In the genomic region with DNA sequence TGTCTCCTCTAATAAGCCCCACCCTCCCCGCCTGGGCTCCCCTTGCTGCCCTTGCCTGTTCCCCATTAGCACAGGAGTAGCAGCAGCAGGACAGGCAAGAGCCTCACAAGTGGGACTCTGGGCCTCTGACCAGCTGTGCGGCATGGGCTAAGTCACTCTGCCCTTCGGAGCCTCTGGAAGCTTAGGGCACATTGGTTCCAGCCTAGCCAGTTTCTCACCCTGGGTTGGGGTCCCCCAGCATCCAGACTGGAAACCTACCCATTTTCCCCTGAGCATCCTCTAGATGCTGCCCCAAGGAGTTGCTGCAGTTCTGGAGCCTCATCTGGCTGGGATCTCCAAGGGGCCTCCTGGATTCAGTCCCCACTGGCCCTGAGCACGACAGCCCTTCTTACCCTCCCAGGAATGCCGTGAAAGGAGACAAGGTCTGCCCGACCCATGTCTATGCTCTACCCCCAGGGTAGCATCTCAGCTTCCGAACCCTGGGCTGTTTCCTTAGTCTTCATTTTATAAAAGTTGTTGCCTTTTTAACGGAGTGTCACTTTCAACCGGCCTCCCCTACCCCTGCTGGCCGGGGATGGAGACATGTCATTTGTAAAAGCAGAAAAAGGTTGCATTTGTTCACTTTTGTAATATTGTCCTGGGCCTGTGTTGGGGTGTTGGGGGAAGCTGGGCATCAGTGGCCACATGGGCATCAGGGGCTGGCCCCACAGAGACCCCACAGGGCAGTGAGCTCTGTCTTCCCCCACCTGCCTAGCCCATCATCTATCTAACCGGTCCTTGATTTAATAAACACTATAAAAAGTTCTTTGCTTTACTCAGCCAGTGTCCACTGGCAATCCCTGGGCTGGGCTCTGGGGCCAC, we compare ENCODE assay signal across 2 cellular contexts.
TF ChIP-seq lines count a peak whose summit lies in the region.

No MANE protein-coding gene starts in this region.

TF ChIP-seq in liver, 16 proteins besides CTCF, POLR2A, EP300 and RAD21:
- TF ChIP-seq, protein P1, sequence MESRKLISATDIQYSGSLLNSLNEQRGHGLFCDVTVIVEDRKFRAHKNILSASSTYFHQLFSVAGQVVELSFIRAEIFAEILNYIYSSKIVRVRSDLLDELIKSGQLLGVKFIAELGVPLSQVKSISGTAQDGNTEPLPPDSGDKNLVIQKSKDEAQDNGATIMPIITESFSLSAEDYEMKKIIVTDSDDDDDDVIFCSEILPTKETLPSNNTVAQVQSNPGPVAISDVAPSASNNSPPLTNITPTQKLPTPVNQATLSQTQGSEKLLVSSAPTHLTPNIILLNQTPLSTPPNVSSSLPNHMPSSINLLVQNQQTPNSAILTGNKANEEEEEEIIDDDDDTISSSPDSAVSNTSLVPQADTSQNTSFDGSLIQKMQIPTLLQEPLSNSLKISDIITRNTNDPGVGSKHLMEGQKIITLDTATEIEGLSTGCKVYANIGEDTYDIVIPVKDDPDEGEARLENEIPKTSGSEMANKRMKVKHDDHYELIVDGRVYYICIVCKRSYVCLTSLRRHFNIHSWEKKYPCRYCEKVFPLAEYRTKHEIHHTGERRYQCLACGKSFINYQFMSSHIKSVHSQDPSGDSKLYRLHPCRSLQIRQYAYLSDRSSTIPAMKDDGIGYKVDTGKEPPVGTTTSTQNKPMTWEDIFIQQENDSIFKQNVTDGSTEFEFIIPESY (IDR thresholded peaks at IDR 0.05) = peak; percentile 12
- no peak for TF ChIP-seq GABPA (IDR thresholded peaks at IDR 0.05 in 1 of 2, conservative IDR thresholded peaks at IDR 0.05 in 1 of 2)
TF ChIP-seq in liver: peak in this region for 1.

TF ChIP-seq in HepG2, 621 proteins besides CTCF, POLR2A, EP300 and RAD21:
- TF ChIP-seq, protein P2, sequence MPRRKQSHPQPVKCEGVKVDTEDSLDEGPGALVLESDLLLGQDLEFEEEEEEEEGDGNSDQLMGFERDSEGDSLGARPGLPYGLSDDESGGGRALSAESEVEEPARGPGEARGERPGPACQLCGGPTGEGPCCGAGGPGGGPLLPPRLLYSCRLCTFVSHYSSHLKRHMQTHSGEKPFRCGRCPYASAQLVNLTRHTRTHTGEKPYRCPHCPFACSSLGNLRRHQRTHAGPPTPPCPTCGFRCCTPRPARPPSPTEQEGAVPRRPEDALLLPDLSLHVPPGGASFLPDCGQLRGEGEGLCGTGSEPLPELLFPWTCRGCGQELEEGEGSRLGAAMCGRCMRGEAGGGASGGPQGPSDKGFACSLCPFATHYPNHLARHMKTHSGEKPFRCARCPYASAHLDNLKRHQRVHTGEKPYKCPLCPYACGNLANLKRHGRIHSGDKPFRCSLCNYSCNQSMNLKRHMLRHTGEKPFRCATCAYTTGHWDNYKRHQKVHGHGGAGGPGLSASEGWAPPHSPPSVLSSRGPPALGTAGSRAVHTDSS (CRISPR knock-in tag; conservative IDR thresholded peaks at IDR 0.05) = no peak
- TF ChIP-seq MLXIP (CRISPR knock-in tag; IDR thresholded peaks at IDR 0.05; ENCODE audit: borderline replicate concordance) (no peak), KLF9 (CRISPR knock-in tag; IDR thresholded peaks at IDR 0.05; ENCODE audit: low read depth) (no peak), RELA (CRISPR knock-in tag; IDR thresholded peaks at IDR 0.05) (no peak), MIER3 (CRISPR knock-in tag; IDR thresholded peaks at IDR 0.05; ENCODE audit: borderline replicate concordance) (no peak), KAT2B (IDR thresholded peaks at IDR 0.05; ENCODE audit: borderline replicate concordance, low read depth, low read length) (no peak), ZNF232 (CRISPR knock-in tag; IDR thresholded peaks at IDR 0.05; ENCODE audit: borderline replicate concordance) (no peak), MAFG (CRISPR knock-in tag; IDR thresholded peaks at IDR 0.05) (no peak), ZNF780A (CRISPR knock-in tag; IDR thresholded peaks at IDR 0.05) (no peak), ZFP90 (CRISPR knock-in tag; IDR thresholded peaks at IDR 0.05; ENCODE audit: borderline replicate concordance) (no peak), FOXC1 (CRISPR knock-in tag; IDR thresholded peaks at IDR 0.05; ENCODE audit: borderline replicate concordance) (no peak), ZBTB7B (CRISPR knock-in tag; IDR thresholded peaks at IDR 0.05) (no peak), CBX2 (IDR thresholded peaks at IDR 0.05; ENCODE audit: low read depth, low read length) (no peak), CBX2 (CRISPR knock-in tag; IDR thresholded peaks at IDR 0.05; ENCODE audit: low read depth) (no peak), MTF1 (CRISPR knock-in tag; IDR thresholded peaks at IDR 0.05) (no peak), ZNF609 (CRISPR knock-in tag; IDR thresholded peaks at IDR 0.05; ENCODE audit: borderline replicate concordance) (no peak), REPIN1 (CRISPR knock-in tag; IDR thresholded peaks at IDR 0.05; ENCODE audit: borderline replicate concordance, low read depth) (no peak)
- TF ChIP-seq, protein P3, sequence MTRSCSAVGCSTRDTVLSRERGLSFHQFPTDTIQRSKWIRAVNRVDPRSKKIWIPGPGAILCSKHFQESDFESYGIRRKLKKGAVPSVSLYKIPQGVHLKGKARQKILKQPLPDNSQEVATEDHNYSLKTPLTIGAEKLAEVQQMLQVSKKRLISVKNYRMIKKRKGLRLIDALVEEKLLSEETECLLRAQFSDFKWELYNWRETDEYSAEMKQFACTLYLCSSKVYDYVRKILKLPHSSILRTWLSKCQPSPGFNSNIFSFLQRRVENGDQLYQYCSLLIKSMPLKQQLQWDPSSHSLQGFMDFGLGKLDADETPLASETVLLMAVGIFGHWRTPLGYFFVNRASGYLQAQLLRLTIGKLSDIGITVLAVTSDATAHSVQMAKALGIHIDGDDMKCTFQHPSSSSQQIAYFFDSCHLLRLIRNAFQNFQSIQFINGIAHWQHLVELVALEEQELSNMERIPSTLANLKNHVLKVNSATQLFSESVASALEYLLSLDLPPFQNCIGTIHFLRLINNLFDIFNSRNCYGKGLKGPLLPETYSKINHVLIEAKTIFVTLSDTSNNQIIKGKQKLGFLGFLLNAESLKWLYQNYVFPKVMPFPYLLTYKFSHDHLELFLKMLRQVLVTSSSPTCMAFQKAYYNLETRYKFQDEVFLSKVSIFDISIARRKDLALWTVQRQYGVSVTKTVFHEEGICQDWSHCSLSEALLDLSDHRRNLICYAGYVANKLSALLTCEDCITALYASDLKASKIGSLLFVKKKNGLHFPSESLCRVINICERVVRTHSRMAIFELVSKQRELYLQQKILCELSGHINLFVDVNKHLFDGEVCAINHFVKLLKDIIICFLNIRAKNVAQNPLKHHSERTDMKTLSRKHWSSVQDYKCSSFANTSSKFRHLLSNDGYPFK (CRISPR knock-in tag; IDR thresholded peaks at IDR 0.05; ENCODE audit: borderline replicate concordance) = no peak
- TF ChIP-seq, protein P4, sequence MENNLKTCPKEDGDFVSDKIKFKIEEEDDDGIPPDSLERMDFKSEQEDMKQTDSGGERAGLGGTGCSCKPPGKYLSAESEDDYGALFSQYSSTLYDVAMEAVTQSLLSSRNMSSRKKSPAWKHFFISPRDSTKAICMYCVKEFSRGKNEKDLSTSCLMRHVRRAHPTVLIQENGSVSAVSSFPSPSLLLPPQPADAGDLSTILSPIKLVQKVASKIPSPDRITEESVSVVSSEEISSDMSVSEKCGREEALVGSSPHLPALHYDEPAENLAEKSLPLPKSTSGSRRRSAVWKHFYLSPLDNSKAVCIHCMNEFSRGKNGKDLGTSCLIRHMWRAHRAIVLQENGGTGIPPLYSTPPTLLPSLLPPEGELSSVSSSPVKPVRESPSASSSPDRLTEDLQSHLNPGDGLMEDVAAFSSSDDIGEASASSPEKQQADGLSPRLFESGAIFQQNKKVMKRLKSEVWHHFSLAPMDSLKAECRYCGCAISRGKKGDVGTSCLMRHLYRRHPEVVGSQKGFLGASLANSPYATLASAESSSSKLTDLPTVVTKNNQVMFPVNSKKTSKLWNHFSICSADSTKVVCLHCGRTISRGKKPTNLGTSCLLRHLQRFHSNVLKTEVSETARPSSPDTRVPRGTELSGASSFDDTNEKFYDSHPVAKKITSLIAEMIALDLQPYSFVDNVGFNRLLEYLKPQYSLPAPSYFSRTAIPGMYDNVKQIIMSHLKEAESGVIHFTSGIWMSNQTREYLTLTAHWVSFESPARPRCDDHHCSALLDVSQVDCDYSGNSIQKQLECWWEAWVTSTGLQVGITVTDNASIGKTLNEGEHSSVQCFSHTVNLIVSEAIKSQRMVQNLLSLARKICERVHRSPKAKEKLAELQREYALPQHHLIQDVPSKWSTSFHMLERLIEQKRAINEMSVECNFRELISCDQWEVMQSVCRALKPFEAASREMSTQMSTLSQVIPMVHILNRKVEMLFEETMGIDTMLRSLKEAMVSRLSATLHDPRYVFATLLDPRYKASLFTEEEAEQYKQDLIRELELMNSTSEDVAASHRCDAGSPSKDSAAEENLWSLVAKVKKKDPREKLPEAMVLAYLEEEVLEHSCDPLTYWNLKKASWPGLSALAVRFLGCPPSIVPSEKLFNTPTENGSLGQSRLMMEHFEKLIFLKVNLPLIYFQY (CRISPR knock-in tag; IDR thresholded peaks at IDR 0.05; ENCODE audit: borderline replicate concordance) = no peak
